8 cellular contexts compared by ENCODE assay signal in genomic region chr17:65022751-65023421, GRCh38. TPM values are rescaled to one million over a fixed set of nuclear protein-coding genes. Genes with fewer than 3 reads are reported as not detected.
A peak's percentile ranks its signal among the peaks of the same experiment; 100 is the strongest.
DNase-seq lines count a peak whose midpoint lies in the region; ATAC-seq and TF ChIP-seq lines count a peak whose summit lies in the region.

No MANE protein-coding gene starts in this region.

- TF ChIP-seq RAD21 in liver (IDR thresholded peaks at IDR 0.05) = no peak

- no peaks in the 10 kb centered on the region for H3K36me3 ChIP-seq in liver (ENCODE audit: control insufficient read depth in 4 of 4, insufficient read depth in 3 of 4, low read depth in 1 of 4, low read length in 3 of 4)

- 41% methylated on average over 7 of the region's 7 CpGs for WGBS in liver

- ATAC-seq in GM21367 (IDR thresholded peaks at IDR 0.05; ENCODE audit: unreplicated experiment) = peak; percentile 66
- ATAC-seq in HG03521 (IDR thresholded peaks at IDR 0.05; ENCODE audit: unreplicated experiment) = peak; percentile 69

- H3K4me1 ChIP-seq in liver (ENCODE audit: control insufficient read depth in 4 of 4, insufficient read depth in 4 of 4, low read length in 3 of 4) = peaks cover 20 to 52% (median 36%) of the 10 kb centered on the region in 4 donors

- H3K27ac ChIP-seq in liver (ENCODE audit: low read depth in 1 of 2, low read length in 2 of 2) = peak overlapping the region; percentile 77 to 91

- H3K9me3 ChIP-seq in liver (ENCODE audit: control insufficient read depth in 4 of 4, low read length in 3 of 4) = no peaks in the 10 kb centered on the region

- no peaks in the 10 kb centered on the region for H3K27me3 ChIP-seq in liver (ENCODE audit: control insufficient read depth in 4 of 4, insufficient read depth in 4 of 4, low read length in 3 of 4)

- TF ChIP-seq CTCF in GM10266 (IDR thresholded peaks at IDR 0.05; ENCODE audit: control insufficient read depth, insufficient read depth, low read depth, missing control alignments) (no peak), liver (IDR thresholded peaks at IDR 0.05; ENCODE audit: low read depth, low read length, missing input control) (no peak)

- DNase-seq in GM10266 (ENCODE audit: extremely low spot score) (peak; percentile 66), amniotic epithelial cell (ENCODE audit: low read depth) (peak; percentile 91), HuH-7 (ENCODE audit: low spot score) (no peak), amniotic stem cell (lab: John Stamatoyannopoulos, UW) (no peak)
- DNase-seq in central memory CD4-positive, alpha-beta T cell = no peak

- H3K4me3 ChIP-seq in liver (ENCODE audit: low read depth in 1 of 3, low read length in 3 of 3) = no peak overlapping the region

- peak overlapping the region; percentile 19 to 39 for H3K9ac ChIP-seq in liver (ENCODE audit: low read depth in 1 of 2, low read length in 2 of 2)

TF ChIP-seq in liver, 16 proteins besides CTCF, POLR2A, EP300 and RAD21:
- no peak for TF ChIP-seq GABPA (IDR thresholded peaks at IDR 0.05 in 1 of 2, conservative IDR thresholded peaks at IDR 0.05 in 1 of 2)
- TF ChIP-seq RXRA (IDR thresholded peaks at IDR 0.05) = no peak
- TF ChIP-seq HNF4A (conservative IDR thresholded peaks at IDR 0.05) = peak in 1 of 2 donors; percentile 28
- no peak for TF ChIP-seq ZBTB33 (IDR thresholded peaks at IDR 0.05)
- peak; percentile 25 for TF ChIP-seq YY1 (IDR thresholded peaks at IDR 0.05)
- TF ChIP-seq SP1 (IDR thresholded peaks at IDR 0.05) = peak; percentile 42
- TF ChIP-seq HNF4G (IDR thresholded peaks at IDR 0.05) = no peak
- peak; percentile 93 for TF ChIP-seq FOXA1 (IDR thresholded peaks at IDR 0.05)
- no peak for TF ChIP-seq TAF1 (conservative IDR thresholded peaks at IDR 0.05)
- TF ChIP-seq REST (IDR thresholded peaks at IDR 0.05) = no peak
- TF ChIP-seq JUND (IDR thresholded peaks at IDR 0.05) = no peak
- no peak for TF ChIP-seq NR2F2 (IDR thresholded peaks at IDR 0.05)
- TF ChIP-seq FOXA2 (IDR thresholded peaks at IDR 0.05) = peak; percentile 97
- peak; percentile 21 for TF ChIP-seq MAX (IDR thresholded peaks at IDR 0.05)
- TF ChIP-seq ATF3 (IDR thresholded peaks at IDR 0.05) = no peak
- no peak for TF ChIP-seq EGR1 (IDR thresholded peaks at IDR 0.05; ENCODE audit: low read depth in 2 of 2)

RNA-seq across cellular contexts. Expression of gene GNA13, which starts 33.7 kb away (rescaled TPM):
- total RNA-seq in liver = 10 to 100 TPM; 26.5 to 40.5 TPM
- 1 to 10 TPM; 7.6 to 8.8 TPM for polyA plus RNA-seq in liver

Comparison
In these comparisons a context has a peak if more than half of its experiments do, and no peak if none do; other contexts are left out.
1. DNase-seq: peak in GM10266 (single experiment) and amniotic epithelial cell (single experiment); none in HuH-7 (single experiment), central memory CD4-positive, alpha-beta T cell (single experiment) and amniotic stem cell (single experiment).